Comparison of ENCODE assay signal across 9 cellular contexts in the genomic region with DNA sequence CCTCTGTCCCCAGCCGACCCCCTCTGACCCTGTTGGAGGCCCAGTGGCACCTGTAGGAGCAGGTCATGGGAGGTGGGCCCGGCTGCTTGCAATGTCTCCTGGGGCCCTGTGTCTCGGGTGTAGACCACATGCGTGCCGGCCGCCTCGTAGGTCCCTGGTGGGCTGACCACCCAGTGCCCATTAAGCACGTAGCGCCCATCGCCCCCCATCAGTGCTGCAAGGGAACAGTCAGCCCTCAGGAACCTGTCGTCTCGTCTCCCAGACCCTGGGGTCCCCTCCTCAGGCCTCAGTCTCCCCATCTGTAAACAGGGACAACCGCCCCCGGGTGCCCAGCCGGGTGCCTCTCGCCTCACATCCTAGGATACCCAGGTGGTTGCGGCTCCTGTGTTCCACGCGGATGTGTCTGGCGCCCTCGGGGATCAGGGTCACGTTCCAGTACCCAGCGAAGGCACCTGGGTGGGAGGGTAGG. TPM values are rescaled to one million over a fixed set of nuclear protein-coding genes. Genes with fewer than 3 reads are reported as not detected.
A peak's percentile ranks its signal among the peaks of the same experiment; 100 is the strongest.
DNase-seq lines count a peak whose midpoint lies in the region; ATAC-seq, FAIRE-seq and TF ChIP-seq lines count a peak whose summit lies in the region.
"Had no signal": no experiment of that assay in that cellular context is flagged by ENCODE, and none has a peak within 500 bp of the region (broad histone marks: within the 10 kb centered on the region; RNA-seq: fewer than 3 reads in every experiment).

No MANE protein-coding gene starts in this region.

- H3K4me2 ChIP-seq in K562 (ENCODE audit: insufficient read depth, low read length) = peak overlapping the region; percentile 96

- TF ChIP-seq CTCF in CD8-positive, alpha-beta T cell (IDR thresholded peaks at IDR 0.05) = no peak
- TF ChIP-seq CTCF in K562 (IDR thresholded peaks at IDR 0.05 in 2 of 3, conservative IDR thresholded peaks at IDR 0.05 in 1 of 3; ENCODE audit: insufficient read depth in 2 of 3, low read depth in 1 of 3, low read length in 3 of 3) (no peak), natural killer cell (IDR thresholded peaks at IDR 0.05) (no peak)

- no TSS peak for BruUV-seq in K562 (replicated peaks; lab: Mats Ljungman, UMichigan)

- in situ Hi-C loops in K562 (cut with MboI) = loop anchor here (5.0 kb wide), 1 partner anchor 50 kb away; no protein-coding TSS in a partner anchor

- FAIRE-seq in K562 (lab: Jason Lieb, UNC) = no peak
- FAIRE-seq: colon had no signal

- H3K36me3 Mint-ChIP-seq in CD8-positive, alpha-beta T cell = no peaks in the 10 kb centered on the region
- no peaks in the 10 kb centered on the region for H3K36me3 Mint-ChIP-seq in natural killer cell
- H3K36me3 Mint-ChIP-seq in activated CD4-positive, alpha-beta memory T cell treated with anti-CD3 and anti-CD28 coated beads, Interleukin-2, amount 10 ng/mL, durations not matched to agents 7 days and 5 days (ENCODE audit: low read depth) = no peaks in the 10 kb centered on the region

- H4K20me1 ChIP-seq in K562 (replicated peaks; ENCODE audit: control insufficient read depth, insufficient read depth, low read length) = no peaks in the 10 kb centered on the region

- no peaks in the 10 kb centered on the region for H3K36me3 ChIP-seq in CD8-positive, alpha-beta T cell (ENCODE audit: insufficient read depth, low read length)
- H3K36me3 ChIP-seq in K562 (ENCODE audit: control insufficient read depth, insufficient read depth, low read length) = peaks cover 14% of the 10 kb centered on the region; the same call in 2 of the 3 replicates

- no peak overlapping the region for H3K4me3 Mint-ChIP-seq in CD8-positive, alpha-beta T cell
- no peak overlapping the region for H3K4me3 Mint-ChIP-seq in natural killer cell
- H3K4me3 Mint-ChIP-seq in activated CD4-positive, alpha-beta memory T cell treated with anti-CD3 and anti-CD28 coated beads, Interleukin-2, amount 10 ng/mL, durations not matched to agents 7 days and 5 days = no peak overlapping the region

- H3K4me1 ChIP-seq in CD8-positive, alpha-beta T cell (ENCODE audit: insufficient read depth, low read length) = peaks cover 33% of the 10 kb centered on the region
- peaks cover 12 to 66% of the 10 kb centered on the region in 2 experiments for H3K4me1 ChIP-seq in K562 (replicated peaks in 1 of 2; ENCODE audit: control insufficient read depth in 2 of 2, insufficient read depth in 2 of 2, low read length in 2 of 2)

- 0 out of 2 replicates have a peak, but pooled peaks have one; percentile 10 for TF ChIP-seq POLR2A in K562 (conservative IDR thresholded peaks at IDR 0.05)

- H3K9me3 ChIP-seq in CD8-positive, alpha-beta T cell (ENCODE audit: low read length) = no peaks in the 10 kb centered on the region
- no peaks in the 10 kb centered on the region for H3K9me3 ChIP-seq in K562 (replicated peaks; ENCODE audit: control insufficient read depth, insufficient read depth, low read depth, low read length)

- peak overlapping the region; percentile 77 to 86 for H3K9ac ChIP-seq in K562 (ENCODE audit: insufficient read depth in 1 of 2, low read depth in 2 of 2, low read length in 2 of 2)

- 41% methylated on average over 21 of the region's 23 CpGs for WGBS in K562 (ENCODE audit: insufficient coverage, low coverage, missing lambda C conversion rate)

- peak overlapping the region; percentile 75 for H2AFZ ChIP-seq in K562 (ENCODE audit: low read depth, low read length)

- H3K9me1 ChIP-seq in K562 (ENCODE audit: control insufficient read depth, insufficient read depth, low read length) = no peaks in the 10 kb centered on the region

- H3K27me3 Mint-ChIP-seq in CD8-positive, alpha-beta T cell (ENCODE audit: low read depth) = peaks cover 20% of the 10 kb centered on the region
- H3K27me3 Mint-ChIP-seq in natural killer cell (ENCODE audit: low read depth in 2 of 2) = peaks cover 15 to 33% of the 10 kb centered on the region in 2 donors
- peaks cover 27% of the 10 kb centered on the region for H3K27me3 Mint-ChIP-seq in activated CD4-positive, alpha-beta memory T cell treated with anti-CD3 and anti-CD28 coated beads, Interleukin-2, amount 10 ng/mL, durations not matched to agents 7 days and 5 days

- ATAC-seq in CD8-positive, alpha-beta T cell = no peak
- ATAC-seq in K562 (no peak), natural killer cell (no peak), HG03432 (IDR thresholded peaks at IDR 0.05; ENCODE audit: unreplicated experiment) (no peak), HG02678 (IDR thresholded peaks at IDR 0.05; ENCODE audit: unreplicated experiment) (no peak)

- CTCF ChIA-PET in CD8-positive, alpha-beta T cell (lab: Charles Lee) = no interaction called here
- CTCF ChIA-PET in K562 (lab: Yijun Ruan, JAX; ENCODE audit: low intra/inter-chr PET ratio) = no interaction called here
- CTCF ChIA-PET in activated CD4-positive, alpha-beta memory T cell treated with anti-CD3 and anti-CD28 coated beads, Interleukin-2, amount 10 ng/mL, durations not matched to agents 7 days and 5 days (lab: Charles Lee) = no interaction called here

- H3K4me3 ChIP-seq in CD8-positive, alpha-beta T cell (ENCODE audit: low read depth, low read length) = peak overlapping the region; percentile 54
- peak overlapping the region; percentile 58 for H3K4me3 ChIP-seq in K562

- peak overlapping the region; percentile 21 for H3K27ac ChIP-seq in CD8-positive, alpha-beta T cell (ENCODE audit: low read depth, low read length)
- peak overlapping the region; percentile 90 for H3K27ac ChIP-seq in K562 (ENCODE audit: extremely low read depth, low read depth, low read length)
- H3K27ac ChIP-seq: HL-60 had no signal

- POLR2A ChIA-PET in CD8-positive, alpha-beta T cell (lab: Charles Lee) = no interaction called here
- POLR2A ChIA-PET in K562 (lab: Yijun Ruan, JAX) = no interaction called here
- POLR2A ChIA-PET in activated CD4-positive, alpha-beta memory T cell treated with anti-CD3 and anti-CD28 coated beads, Interleukin-2, amount 10 ng/mL, durations not matched to agents 7 days and 5 days (lab: Charles Lee) = no interaction called here

- peaks cover 4% of the 10 kb centered on the region; the same call in 1 of the 3 replicates for H3K79me2 ChIP-seq in K562 (ENCODE audit: control insufficient read depth, insufficient read depth, low read length)

- no peak for DNase-seq in CD8-positive, alpha-beta T cell
- DNase-seq in K562 (ENCODE audit: extremely low read depth in 1 of 4, low spot score in 3 of 4) = no peak
- DNase-seq in natural killer cell = no peak
- DNase-seq in activated CD4-positive, alpha-beta memory T cell treated with anti-CD3 and anti-CD28 coated beads, Interleukin-2, amount 10 ng/mL, durations not matched to agents 7 days and 5 days = no peak
- DNase-seq: NK-92 treated with Interleukin-12 subunit alpha and Interleukin-12 subunit beta, amount 100 ng/mL, for 24 hours had no signal

- peak overlapping the region; percentile 88 for H3K27ac Mint-ChIP-seq in CD8-positive, alpha-beta T cell
- peak overlapping the region; percentile 83 to 94 for H3K27ac Mint-ChIP-seq in natural killer cell
- H3K27ac Mint-ChIP-seq in activated CD4-positive, alpha-beta memory T cell treated with anti-CD3 and anti-CD28 coated beads, Interleukin-2, amount 10 ng/mL, durations not matched to agents 7 days and 5 days = no peak overlapping the region

- intact Hi-C loops in CD8-positive, alpha-beta T cell (cut with DNase I, micrococcal nuclease) = loop anchor here (1.0 to 10.0 kb wide), 3 partner anchors 17 to 232 kb away; a partner anchor contains a TSS
- intact Hi-C loops in K562 (cut with micrococcal nuclease) = no loop called here
- intact Hi-C loops in natural killer cell (cut with micrococcal nuclease) = loop anchor here (1.0 kb wide), 1 partner anchor 17 kb away; a partner anchor contains a TSS

- no peak for TF ChIP-seq EP300 in K562 (IDR thresholded peaks at IDR 0.05; ENCODE audit: low read length)

- H3K27me3 ChIP-seq in CD8-positive, alpha-beta T cell (ENCODE audit: insufficient read depth, low read length) = peaks cover 8% of the 10 kb centered on the region
- H3K27me3 ChIP-seq in K562 (ENCODE audit: control insufficient read depth in 2 of 2, insufficient read depth in 2 of 2, low read length in 2 of 2) = no peaks in the 10 kb centered on the region

- H3K9me3 Mint-ChIP-seq in CD8-positive, alpha-beta T cell = no peaks in the 10 kb centered on the region
- H3K9me3 Mint-ChIP-seq in natural killer cell = no peaks in the 10 kb centered on the region
- H3K9me3 Mint-ChIP-seq in activated CD4-positive, alpha-beta memory T cell treated with anti-CD3 and anti-CD28 coated beads, Interleukin-2, amount 10 ng/mL, durations not matched to agents 7 days and 5 days = no peaks in the 10 kb centered on the region

- TF ChIP-seq RAD21 in K562 (CRISPR knock-in tag; conservative IDR thresholded peaks at IDR 0.05 in 1 of 2, IDR thresholded peaks at IDR 0.05 in 1 of 2) = no peak

- H3K4me1 Mint-ChIP-seq in CD8-positive, alpha-beta T cell (ENCODE audit: low read depth) = peaks cover 19% of the 10 kb centered on the region
- peaks cover 10 to 20% of the 10 kb centered on the region in 2 donors for H3K4me1 Mint-ChIP-seq in natural killer cell
- H3K4me1 Mint-ChIP-seq in activated CD4-positive, alpha-beta memory T cell treated with anti-CD3 and anti-CD28 coated beads, Interleukin-2, amount 10 ng/mL, durations not matched to agents 7 days and 5 days = peaks cover 15% of the 10 kb centered on the region

RNA-seq across cellular contexts. Expression of a gene that starts 5.6 kb away (rescaled TPM):
- total RNA-seq in CD8-positive, alpha-beta T cell = 1 to 10 TPM; 1.9 to 2.8 TPM
- 12.1 and 28.8 TPM in 2 replicates for total RNA-seq in K562 (2011; cell fraction: chromatin; rRNA removed; ENCODE audit: low replicate concordance)
- 14.1 and 17.5 TPM in 2 replicates for total RNA-seq in K562 (2011; cell fraction: nucleolus; rRNA removed)
- total RNA-seq in K562 (2011; cell fraction: nucleoplasm; rRNA removed) = 11.6 and 15.2 TPM in 2 replicates
- total RNA-seq in K562 (2014; rRNA removed) = 3.0 and 4.7 TPM in 2 replicates
- total RNA-seq in K562 (2014; rRNA removed; fragmentation: Illumina TruSeq; extraction: Trizol) = 1.2 and 1.8 TPM in 2 replicates
- total RNA-seq in K562 (2015; rRNA removed; fragmentation: Illumina TruSeq; extraction: Trizol) = 2.0 and 2.8 TPM in 2 replicates
- 9.4 and 11.6 TPM in 2 replicates for total RNA-seq in K562 (2021)
- 4.4 and 6.3 TPM in 2 replicates for polyA plus RNA-seq in K562 (2011; rRNA removed)
- polyA plus RNA-seq in K562 (2011; cell fraction: cytosol; rRNA removed) = 7.7 and 18.9 TPM in 2 replicates
- polyA plus RNA-seq in K562 (2011; cell fraction: nucleus; rRNA removed) = 18.1 and 35.5 TPM in 2 replicates
- 7.6 and 10.3 TPM in 2 replicates for polyA plus RNA-seq in K562 (2012)
- 4.1 and 5.0 TPM in 2 replicates for polyA plus RNA-seq in K562 (2014; fragmentation: Illumina TruSeq; extraction: Trizol)
- 1 to 10 TPM; 1.0 to 1.3 TPM for polyA plus RNA-seq in K562 (2014; fragmentation: Nextera tagmentation; extraction: Ambion mirVana)
- 8.4 and 9.8 TPM in 2 replicates for polyA plus RNA-seq in K562 (2014; rRNA removed)
- polyA minus RNA-seq in K562 (2011; rRNA and poly(A)+ RNA removed) = 1.6 and 2.7 TPM in 2 replicates
- polyA minus RNA-seq in K562 (2011; cell fraction: cytosol; rRNA and poly(A)+ RNA removed) = 5.6 and 15.1 TPM in 2 replicates
- polyA minus RNA-seq in K562 (2011; cell fraction: nucleus; rRNA and poly(A)+ RNA removed) = 3.1 and 4.4 TPM in 2 replicates
- 1 to 10 TPM in 2 of 3 donors, under 1 TPM in 1; 0.70 to 2.5 (median 1.0) TPM for total RNA-seq in natural killer cell
- 1 to 10 TPM; 2.9 to 3.5 TPM for total RNA-seq in activated CD4-positive, alpha-beta memory T cell treated with anti-CD3 and anti-CD28 coated beads, Interleukin-2, amount 10 ng/mL, durations not matched to agents 7 days and 5 days

RNA-seq across cellular contexts. Expression of a gene that starts 16.2 kb away (rescaled TPM):
- 1 to 10 TPM; 2.0 to 2.5 TPM for total RNA-seq in CD8-positive, alpha-beta T cell
- total RNA-seq in K562 (2011; cell fraction: chromatin; rRNA removed; ENCODE audit: low replicate concordance) = 24.8 and 67.6 TPM in 2 replicates
- 113 and 120 TPM in 2 replicates for total RNA-seq in K562 (2011; cell fraction: nucleolus; rRNA removed)
- 64.9 and 67.3 TPM in 2 replicates for total RNA-seq in K562 (2011; cell fraction: nucleoplasm; rRNA removed)
- total RNA-seq in K562 (2014; rRNA removed) = 22.1 and 31.4 TPM in 2 replicates
- total RNA-seq in K562 (2014; rRNA removed; fragmentation: Illumina TruSeq; extraction: Trizol) = 5.7 and 7.8 TPM in 2 replicates
- total RNA-seq in K562 (2015; rRNA removed; fragmentation: Illumina TruSeq; extraction: Trizol) = 12.2 and 14.5 TPM in 2 replicates
- total RNA-seq in K562 (2021) = 64.2 and 66.3 TPM in 2 replicates
- polyA plus RNA-seq in K562 (2011; rRNA removed) = 18.4 and 36.3 TPM in 2 replicates
- polyA plus RNA-seq in K562 (2011; cell fraction: cytosol; rRNA removed) = 26.8 and 94.4 TPM in 2 replicates
- polyA plus RNA-seq in K562 (2011; cell fraction: nucleus; rRNA removed) = 24.1 and 41.5 TPM in 2 replicates
- polyA plus RNA-seq in K562 (2012) = 43.3 and 57.4 TPM in 2 replicates
- polyA plus RNA-seq in K562 (2014; fragmentation: Illumina TruSeq; extraction: Trizol) = 12.7 and 36.9 TPM in 2 replicates
- polyA plus RNA-seq in K562 (2014; fragmentation: Nextera tagmentation; extraction: Ambion mirVana) = 1 to 10 TPM; 1.2 to 1.9 TPM
- polyA plus RNA-seq in K562 (2014; rRNA removed) = 31.8 and 34.1 TPM in 2 replicates
- 11.2 and 16.1 TPM in 2 replicates for polyA minus RNA-seq in K562 (2011; rRNA and poly(A)+ RNA removed)
- 42.9 and 55.0 TPM in 2 replicates for polyA minus RNA-seq in K562 (2011; cell fraction: cytosol; rRNA and poly(A)+ RNA removed)
- polyA minus RNA-seq in K562 (2011; cell fraction: nucleus; rRNA and poly(A)+ RNA removed) = 9.6 and 11.7 TPM in 2 replicates
- 1 to 10 TPM; 3.9 to 5.0 (median 4.3) TPM for total RNA-seq in natural killer cell
- total RNA-seq in activated CD4-positive, alpha-beta memory T cell treated with anti-CD3 and anti-CD28 coated beads, Interleukin-2, amount 10 ng/mL, durations not matched to agents 7 days and 5 days = 1 to 10 TPM; 1.1 to 1.6 TPM

RNA-seq across cellular contexts. Expression of a gene that starts 16.7 kb away (rescaled TPM):
- not detected for total RNA-seq in CD8-positive, alpha-beta T cell
- total RNA-seq in K562 (2011; cell fraction: chromatin; rRNA removed; ENCODE audit: low replicate concordance) = 0.25 and 1.2 TPM in 2 replicates
- 0.53 and 0.83 TPM in 2 replicates for total RNA-seq in K562 (2011; cell fraction: nucleolus; rRNA removed)
- 0.44 and 0.53 TPM in 2 replicates for total RNA-seq in K562 (2011; cell fraction: nucleoplasm; rRNA removed)
- 0.12 and 0.23 TPM in 2 replicates for total RNA-seq in K562 (2014; rRNA removed)
- not detected in 2 replicates for total RNA-seq in K562 (2014; rRNA removed; fragmentation: Illumina TruSeq; extraction: Trizol)
- total RNA-seq in K562 (2015; rRNA removed; fragmentation: Illumina TruSeq; extraction: Trizol) = not detected in 2 replicates
- 0.16 TPM in 1 of 2 replicates, not detected in the other for total RNA-seq in K562 (2021)
- polyA plus RNA-seq in K562 (2011; rRNA removed) = 0.04 and 0.08 TPM in 2 replicates
- 0.06 and 0.16 TPM in 2 replicates for polyA plus RNA-seq in K562 (2011; cell fraction: cytosol; rRNA removed)
- 0.81 and 1.6 TPM in 2 replicates for polyA plus RNA-seq in K562 (2011; cell fraction: nucleus; rRNA removed)
- 0.08 TPM in 1 of 2 replicates, not detected in the other for polyA plus RNA-seq in K562 (2012)
- polyA plus RNA-seq in K562 (2014; fragmentation: Illumina TruSeq; extraction: Trizol) = not detected in 2 replicates
- not detected for polyA plus RNA-seq in K562 (2014; fragmentation: Nextera tagmentation; extraction: Ambion mirVana)
- 0.07 and 0.27 TPM in 2 replicates for polyA plus RNA-seq in K562 (2014; rRNA removed)
- polyA minus RNA-seq in K562 (2011; rRNA and poly(A)+ RNA removed) = not detected in 2 replicates
- polyA minus RNA-seq in K562 (2011; cell fraction: cytosol; rRNA and poly(A)+ RNA removed) = not detected in 2 replicates
- 0.67 TPM in 2 replicates for polyA minus RNA-seq in K562 (2011; cell fraction: nucleus; rRNA and poly(A)+ RNA removed)
- not detected for total RNA-seq in natural killer cell
- total RNA-seq in activated CD4-positive, alpha-beta memory T cell treated with anti-CD3 and anti-CD28 coated beads, Interleukin-2, amount 10 ng/mL, durations not matched to agents 7 days and 5 days = not detected

RNA-seq across cellular contexts. Expression of a gene that starts 17.1 kb away (rescaled TPM):
- total RNA-seq in CD8-positive, alpha-beta T cell = 1 to 10 TPM; 5.4 to 6.1 TPM
- 10.1 and 40.2 TPM in 2 replicates for total RNA-seq in K562 (2011; cell fraction: chromatin; rRNA removed; ENCODE audit: low replicate concordance)
- total RNA-seq in K562 (2011; cell fraction: nucleolus; rRNA removed) = 32.6 and 34.9 TPM in 2 replicates
- total RNA-seq in K562 (2011; cell fraction: nucleoplasm; rRNA removed) = 10.8 and 20.5 TPM in 2 replicates
- total RNA-seq in K562 (2014; rRNA removed) (2.2 and 3.4 TPM in 2 replicates), K562 (2014; rRNA removed; fragmentation: Illumina TruSeq; extraction: Trizol) (0.29 TPM in 2 replicates), K562 (2015; rRNA removed; fragmentation: Illumina TruSeq; extraction: Trizol) (1.2 and 1.5 TPM in 2 replicates), K562 (2021) (5.7 and 7.0 TPM in 2 replicates), natural killer cell (1 to 10 TPM; 4.1 to 6.0 (median 5.3) TPM)
- polyA plus RNA-seq in K562 (2011; rRNA removed) (2.7 and 5.1 TPM in 2 replicates), K562 (2014; fragmentation: Illumina TruSeq; extraction: Trizol) (0.85 and 2.2 TPM in 2 replicates), K562 (2014; fragmentation: Nextera tagmentation; extraction: Ambion mirVana) (under 1 TPM in 1 of 2 experiments, not detected in 1; 0.01 TPM), K562 (2014; rRNA removed) (4.8 and 9.1 TPM in 2 replicates)
- polyA plus RNA-seq in K562 (2011; cell fraction: cytosol; rRNA removed) = 2.9 and 4.0 TPM in 2 replicates
- polyA plus RNA-seq in K562 (2011; cell fraction: nucleus; rRNA removed) = 56.5 and 86.1 TPM in 2 replicates
- polyA plus RNA-seq in K562 (2012) = 6.2 and 8.3 TPM in 2 replicates
- 0.35 and 0.60 TPM in 2 replicates for polyA minus RNA-seq in K562 (2011; rRNA and poly(A)+ RNA removed)
- 1.9 and 8.5 TPM in 2 replicates for polyA minus RNA-seq in K562 (2011; cell fraction: cytosol; rRNA and poly(A)+ RNA removed)
- 10.0 and 12.4 TPM in 2 replicates for polyA minus RNA-seq in K562 (2011; cell fraction: nucleus; rRNA and poly(A)+ RNA removed)
- total RNA-seq in activated CD4-positive, alpha-beta memory T cell treated with anti-CD3 and anti-CD28 coated beads, Interleukin-2, amount 10 ng/mL, durations not matched to agents 7 days and 5 days = 1 to 10 TPM; 2.5 to 3.6 TPM

RNA-seq across cellular contexts. Expression of a gene that starts 28.2 kb away (rescaled TPM):
- total RNA-seq in CD8-positive, alpha-beta T cell = 10 to 100 TPM; 11.9 to 12.1 TPM
- 67.3 and 231 TPM in 2 replicates for total RNA-seq in K562 (2011; cell fraction: chromatin; rRNA removed; ENCODE audit: low replicate concordance)
- total RNA-seq in K562 (2011; cell fraction: nucleolus; rRNA removed) = 138 and 165 TPM in 2 replicates
- 70.2 and 72.2 TPM in 2 replicates for total RNA-seq in K562 (2011; cell fraction: nucleoplasm; rRNA removed)
- total RNA-seq in K562 (2014; rRNA removed) (79.4 and 86.1 TPM in 2 replicates), K562 (2014; rRNA removed; fragmentation: Illumina TruSeq; extraction: Trizol) (6.5 and 9.6 TPM in 2 replicates), K562 (2015; rRNA removed; fragmentation: Illumina TruSeq; extraction: Trizol) (40.6 and 42.3 TPM in 2 replicates), K562 (2021) (68.3 and 73.1 TPM in 2 replicates), natural killer cell (10 to 100 TPM; 30.2 to 42.2 (median 34.3) TPM)
- polyA plus RNA-seq in K562 (2011; rRNA removed) (25.3 and 27.6 TPM in 2 replicates), K562 (2014; fragmentation: Illumina TruSeq; extraction: Trizol) (36.1 and 45.1 TPM in 2 replicates), K562 (2014; fragmentation: Nextera tagmentation; extraction: Ambion mirVana) (1 to 10 TPM in 1 of 2 experiments, under 1 TPM in 1; 0.79 to 4.5 TPM), K562 (2014; rRNA removed) (96.0 TPM in 2 replicates)
- polyA plus RNA-seq in K562 (2011; cell fraction: cytosol; rRNA removed) = 55.4 and 125 TPM in 2 replicates
- 35.5 and 63.8 TPM in 2 replicates for polyA plus RNA-seq in K562 (2011; cell fraction: nucleus; rRNA removed)
- 46.1 and 46.4 TPM in 2 replicates for polyA plus RNA-seq in K562 (2012)
- polyA minus RNA-seq in K562 (2011; rRNA and poly(A)+ RNA removed) = 2.2 and 6.5 TPM in 2 replicates
- 21.9 and 26.5 TPM in 2 replicates for polyA minus RNA-seq in K562 (2011; cell fraction: cytosol; rRNA and poly(A)+ RNA removed)
- 18.2 and 20.3 TPM in 2 replicates for polyA minus RNA-seq in K562 (2011; cell fraction: nucleus; rRNA and poly(A)+ RNA removed)
- 10 to 100 TPM; 38.4 to 38.5 TPM for total RNA-seq in activated CD4-positive, alpha-beta memory T cell treated with anti-CD3 and anti-CD28 coated beads, Interleukin-2, amount 10 ng/mL, durations not matched to agents 7 days and 5 days
